ENCODE assay signal across 1 cellular context in the genomic region with DNA sequence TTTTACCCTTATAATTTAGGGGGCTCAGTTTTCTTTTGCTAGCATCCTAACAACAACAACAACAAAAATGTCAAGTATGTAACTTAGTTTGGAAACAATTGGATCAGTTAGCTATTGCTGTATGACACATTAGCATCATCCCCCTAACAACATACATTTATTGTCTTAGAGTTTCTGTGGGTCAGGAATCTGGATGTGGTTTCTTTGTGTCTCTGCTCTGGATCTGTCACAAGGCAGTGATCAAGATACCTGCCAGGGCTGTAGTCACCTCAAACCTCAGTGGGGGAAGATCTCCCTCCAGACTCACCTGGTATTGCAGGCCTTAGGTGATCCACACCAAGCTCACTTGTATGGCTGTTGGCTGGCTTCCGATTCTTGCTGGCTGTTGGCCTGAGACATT.
TF ChIP-seq lines count a peak whose summit lies in the region.

No MANE protein-coding gene starts in this region.

TF ChIP-seq in GM12878, 131 proteins besides CTCF, POLR2A, EP300 and RAD21 (continued from another document):
- TF ChIP-seq ZBTB40 (IDR thresholded peaks at IDR 0.05; ENCODE audit: borderline replicate concordance) (no peak), IRF3 (IDR thresholded peaks at IDR 0.05) (no peak)
